19 cellular contexts compared by ENCODE assay signal in genomic region chr3:83842511-83842910, GRCh38.
"Had no signal": no experiment of that assay in that cellular context is flagged by ENCODE, and none has a peak within 500 bp of the region (broad histone marks: within the 10 kb centered on the region; RNA-seq: fewer than 3 reads in every experiment).

No MANE protein-coding gene starts in this region.

- DNase-seq: cortex of kidney; effector memory CD8-positive, alpha-beta T cell; foreskin fibroblast; gastrocnemius medialis; heart left ventricle; natural killer cell; pancreas; right lobe of liver; small intestine; stimulated activated CD4-positive, alpha-beta T cell treated with anti-CD3 and anti-CD28 coated beads, Interleukin-15, amount 100 ng/mL, for 24 hours; stimulated activated CD4-positive, alpha-beta T cell treated with anti-CD3 and anti-CD28 coated beads, Interleukin-2, amount 100 ng/mL, for 48 hours; stimulated activated naive B cell treated with anti-CD40 and anti-IgM and Interleukin-4, amounts not matched to agents 10 μg/mL and 1 μg/mL and 100 μg/mL, for 72 hours; upper lobe of left lung had no signal

- ATAC-seq: effector memory CD8-positive, alpha-beta T cell; esophagus mucosa; gastrocnemius medialis; heart left ventricle; left lobe of liver; natural killer cell; pancreas; right lobe of liver; stimulated activated naive B cell treated with anti-CD40 and anti-IgM and Interleukin-4, amounts not matched to agents 10 μg/mL and 1 μg/mL and 100 μg/mL, for 72 hours had no signal

- H3K27ac ChIP-seq: gastrocnemius medialis, heart left ventricle, hepatocyte, neutrophil, pancreas, right lobe of liver, thoracic aorta, tibial nerve, upper lobe of left lung had no signal
